Comparison of ENCODE assay signal across 1 cellular context in genomic region chr12:6764011-6764828, GRCh38.
A peak's percentile ranks its signal among the peaks of the same experiment; 100 is the strongest.
TF ChIP-seq lines count a peak whose summit lies in the region.

No MANE protein-coding gene starts in this region.

TF ChIP-seq in HEK293, 187 proteins besides CTCF, POLR2A, EP300 and RAD21 (continued from another document and continues in another):
- TF ChIP-seq, protein P1, sequence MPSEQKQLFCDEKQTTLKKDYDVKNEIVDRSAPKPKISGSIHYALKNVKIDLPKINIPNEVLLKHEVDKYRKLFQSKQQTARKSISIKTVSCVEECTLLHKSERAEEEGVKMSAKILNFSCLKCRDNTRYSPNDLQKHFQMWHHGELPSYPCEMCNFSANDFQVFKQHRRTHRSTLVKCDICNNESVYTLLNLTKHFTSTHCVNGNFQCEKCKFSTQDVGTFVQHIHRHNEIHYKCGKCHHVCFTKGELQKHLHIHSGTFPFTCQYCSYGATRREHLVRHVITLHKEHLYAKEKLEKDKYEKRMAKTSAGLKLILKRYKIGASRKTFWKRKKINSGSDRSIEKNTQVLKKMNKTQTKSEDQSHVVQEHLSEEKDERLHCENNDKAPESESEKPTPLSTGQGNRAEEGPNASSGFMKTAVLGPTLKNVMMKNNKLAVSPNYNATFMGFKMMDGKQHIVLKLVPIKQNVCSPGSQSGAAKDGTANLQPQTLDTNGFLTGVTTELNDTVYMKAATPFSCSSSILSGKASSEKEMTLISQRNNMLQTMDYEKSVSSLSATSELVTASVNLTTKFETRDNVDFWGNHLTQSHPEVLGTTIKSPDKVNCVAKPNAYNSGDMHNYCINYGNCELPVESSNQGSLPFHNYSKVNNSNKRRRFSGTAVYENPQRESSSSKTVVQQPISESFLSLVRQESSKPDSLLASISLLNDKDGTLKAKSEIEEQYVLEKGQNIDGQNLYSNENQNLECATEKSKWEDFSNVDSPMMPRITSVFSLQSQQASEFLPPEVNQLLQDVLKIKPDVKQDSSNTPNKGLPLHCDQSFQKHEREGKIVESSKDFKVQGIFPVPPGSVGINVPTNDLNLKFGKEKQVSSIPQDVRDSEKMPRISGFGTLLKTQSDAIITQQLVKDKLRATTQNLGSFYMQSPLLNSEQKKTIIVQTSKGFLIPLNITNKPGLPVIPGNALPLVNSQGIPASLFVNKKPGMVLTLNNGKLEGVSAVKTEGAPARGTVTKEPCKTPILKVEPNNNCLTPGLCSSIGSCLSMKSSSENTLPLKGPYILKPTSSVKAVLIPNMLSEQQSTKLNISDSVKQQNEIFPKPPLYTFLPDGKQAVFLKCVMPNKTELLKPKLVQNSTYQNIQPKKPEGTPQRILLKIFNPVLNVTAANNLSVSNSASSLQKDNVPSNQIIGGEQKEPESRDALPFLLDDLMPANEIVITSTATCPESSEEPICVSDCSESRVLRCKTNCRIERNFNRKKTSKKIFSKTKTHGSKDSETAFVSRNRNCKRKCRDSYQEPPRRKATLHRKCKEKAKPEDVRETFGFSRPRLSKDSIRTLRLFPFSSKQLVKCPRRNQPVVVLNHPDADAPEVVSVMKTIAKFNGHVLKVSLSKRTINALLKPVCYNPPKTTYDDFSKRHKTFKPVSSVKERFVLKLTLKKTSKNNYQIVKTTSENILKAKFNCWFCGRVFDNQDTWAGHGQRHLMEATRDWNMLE (tag by site-specific recombination; conservative IDR thresholded peaks at IDR 0.05; ENCODE audit: low read depth) = no peak
- TF ChIP-seq ZNF2 (tag by site-specific recombination; IDR thresholded peaks at IDR 0.05) (no peak), ZNF24 (tag by site-specific recombination; IDR thresholded peaks at IDR 0.05) (peak; percentile 14; the same call in 1 of the 2 replicates), FEZF1 (tag by site-specific recombination; IDR thresholded peaks at IDR 0.05) (no peak), ZNF433 (tag by site-specific recombination; IDR thresholded peaks at IDR 0.05; ENCODE audit: low read depth) (no peak), ZNF621 (tag by site-specific recombination; IDR thresholded peaks at IDR 0.05) (no peak), ZNF239 (tag by site-specific recombination; IDR thresholded peaks at IDR 0.05) (no peak), ZNF423 (tag by site-specific recombination; IDR thresholded peaks at IDR 0.05) (no peak; the same call in 1 of the 2 replicates), ZNF221 (tag by site-specific recombination; IDR thresholded peaks at IDR 0.05; ENCODE audit: borderline replicate concordance) (no peak), RBAK (tag by site-specific recombination; IDR thresholded peaks at IDR 0.05) (no peak), ZNF354C (tag by site-specific recombination; IDR thresholded peaks at IDR 0.05; ENCODE audit: borderline replicate concordance, low read depth) (no peak), ZNF792 (tag by site-specific recombination; IDR thresholded peaks at IDR 0.05) (no peak), ZFP41 (tag by site-specific recombination; IDR thresholded peaks at IDR 0.05; ENCODE audit: borderline replicate concordance) (no peak), ZNF140 (tag by site-specific recombination; IDR thresholded peaks at IDR 0.05) (no peak), ZNF169 (tag by site-specific recombination; IDR thresholded peaks at IDR 0.05) (no peak), ZFHX2 (tag by site-specific recombination; conservative IDR thresholded peaks at IDR 0.05) (peak; percentile 98), ZNF488 (tag by site-specific recombination; IDR thresholded peaks at IDR 0.05) (no peak), ZNF658 (tag by site-specific recombination; IDR thresholded peaks at IDR 0.05) (no peak), ZNF791 (tag by site-specific recombination; IDR thresholded peaks at IDR 0.05) (no peak), ZNF146 (tag by site-specific recombination; IDR thresholded peaks at IDR 0.05) (no peak; the same call in 1 of the 2 replicates), ZNF274 (IDR thresholded peaks at IDR 0.05; ENCODE audit: low read length) (no peak), ZNF274 (tag by site-specific recombination; IDR thresholded peaks at IDR 0.05; ENCODE audit: borderline replicate concordance) (no peak), ZXDB (tag by site-specific recombination; IDR thresholded peaks at IDR 0.05) (peak; percentile 69), ZFP37 (tag by site-specific recombination; IDR thresholded peaks at IDR 0.05) (no peak), ZNF426 (tag by site-specific recombination; IDR thresholded peaks at IDR 0.05) (no peak), ZNF23 (tag by site-specific recombination; IDR thresholded peaks at IDR 0.05; ENCODE audit: borderline replicate concordance) (no peak), GFI1B (tag by site-specific recombination; IDR thresholded peaks at IDR 0.05) (no peak), TSHZ1 (tag by site-specific recombination; IDR thresholded peaks at IDR 0.05; ENCODE audit: borderline replicate concordance) (no peak; the same call in 1 of the 2 replicates), ZNF19 (tag by site-specific recombination; IDR thresholded peaks at IDR 0.05; ENCODE audit: low read depth) (no peak), KLF7 (tag by site-specific recombination; IDR thresholded peaks at IDR 0.05; ENCODE audit: borderline replicate concordance) (peak; percentile 80; the same call in 1 of the 2 replicates), ZNF37A (tag by site-specific recombination; IDR thresholded peaks at IDR 0.05) (no peak), YY1 (tag by site-specific recombination; IDR thresholded peaks at IDR 0.05) (no peak), ZNF223 (tag by site-specific recombination; IDR thresholded peaks at IDR 0.05) (no peak), KLF9 (tag by site-specific recombination; IDR thresholded peaks at IDR 0.05; ENCODE audit: low read depth) (peak; percentile 78; the same call in 1 of the 2 replicates), ZNF768 (tag by site-specific recombination; IDR thresholded peaks at IDR 0.05) (no peak), ZNF366 (tag by site-specific recombination; conservative IDR thresholded peaks at IDR 0.05) (peak; percentile 100), ZSCAN16 (tag by site-specific recombination; IDR thresholded peaks at IDR 0.05) (no peak), EGR2 (tag by site-specific recombination; IDR thresholded peaks at IDR 0.05; ENCODE audit: low read depth) (peak; percentile 96), ZNF10 (tag by site-specific recombination; IDR thresholded peaks at IDR 0.05) (no peak; the same call in 1 of the 2 replicates), ZSCAN23 (tag by site-specific recombination; IDR thresholded peaks at IDR 0.05) (0 out of 2 replicates have a peak, but pooled peaks have one; percentile 44), ZNF112 (tag by site-specific recombination; IDR thresholded peaks at IDR 0.05) (no peak), SP7 (tag by site-specific recombination; IDR thresholded peaks at IDR 0.05) (peak; percentile 83), ZNF174 (tag by site-specific recombination; IDR thresholded peaks at IDR 0.05) (no peak), ZNF416 (tag by site-specific recombination; IDR thresholded peaks at IDR 0.05) (no peak), ZNF629 (tag by site-specific recombination; IDR thresholded peaks at IDR 0.05) (peak; percentile 69; the same call in 1 of the 2 replicates)
- TF ChIP-seq, protein P2, sequence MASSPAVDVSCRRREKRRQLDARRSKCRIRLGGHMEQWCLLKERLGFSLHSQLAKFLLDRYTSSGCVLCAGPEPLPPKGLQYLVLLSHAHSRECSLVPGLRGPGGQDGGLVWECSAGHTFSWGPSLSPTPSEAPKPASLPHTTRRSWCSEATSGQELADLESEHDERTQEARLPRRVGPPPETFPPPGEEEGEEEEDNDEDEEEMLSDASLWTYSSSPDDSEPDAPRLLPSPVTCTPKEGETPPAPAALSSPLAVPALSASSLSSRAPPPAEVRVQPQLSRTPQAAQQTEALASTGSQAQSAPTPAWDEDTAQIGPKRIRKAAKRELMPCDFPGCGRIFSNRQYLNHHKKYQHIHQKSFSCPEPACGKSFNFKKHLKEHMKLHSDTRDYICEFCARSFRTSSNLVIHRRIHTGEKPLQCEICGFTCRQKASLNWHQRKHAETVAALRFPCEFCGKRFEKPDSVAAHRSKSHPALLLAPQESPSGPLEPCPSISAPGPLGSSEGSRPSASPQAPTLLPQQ (tag by site-specific recombination; IDR thresholded peaks at IDR 0.05) = peak; percentile 45
- TF ChIP-seq, protein P3, sequence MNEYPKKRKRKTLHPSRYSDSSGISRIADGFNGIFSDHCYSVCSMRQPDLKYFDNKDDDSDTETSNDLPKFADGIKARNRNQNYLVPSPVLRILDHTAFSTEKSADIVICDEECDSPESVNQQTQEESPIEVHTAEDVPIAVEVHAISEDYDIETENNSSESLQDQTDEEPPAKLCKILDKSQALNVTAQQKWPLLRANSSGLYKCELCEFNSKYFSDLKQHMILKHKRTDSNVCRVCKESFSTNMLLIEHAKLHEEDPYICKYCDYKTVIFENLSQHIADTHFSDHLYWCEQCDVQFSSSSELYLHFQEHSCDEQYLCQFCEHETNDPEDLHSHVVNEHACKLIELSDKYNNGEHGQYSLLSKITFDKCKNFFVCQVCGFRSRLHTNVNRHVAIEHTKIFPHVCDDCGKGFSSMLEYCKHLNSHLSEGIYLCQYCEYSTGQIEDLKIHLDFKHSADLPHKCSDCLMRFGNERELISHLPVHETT (tag by site-specific recombination; IDR thresholded peaks at IDR 0.05) = peak; percentile 76; the same call in 1 of the 2 replicates
- TF ChIP-seq, protein P4, sequence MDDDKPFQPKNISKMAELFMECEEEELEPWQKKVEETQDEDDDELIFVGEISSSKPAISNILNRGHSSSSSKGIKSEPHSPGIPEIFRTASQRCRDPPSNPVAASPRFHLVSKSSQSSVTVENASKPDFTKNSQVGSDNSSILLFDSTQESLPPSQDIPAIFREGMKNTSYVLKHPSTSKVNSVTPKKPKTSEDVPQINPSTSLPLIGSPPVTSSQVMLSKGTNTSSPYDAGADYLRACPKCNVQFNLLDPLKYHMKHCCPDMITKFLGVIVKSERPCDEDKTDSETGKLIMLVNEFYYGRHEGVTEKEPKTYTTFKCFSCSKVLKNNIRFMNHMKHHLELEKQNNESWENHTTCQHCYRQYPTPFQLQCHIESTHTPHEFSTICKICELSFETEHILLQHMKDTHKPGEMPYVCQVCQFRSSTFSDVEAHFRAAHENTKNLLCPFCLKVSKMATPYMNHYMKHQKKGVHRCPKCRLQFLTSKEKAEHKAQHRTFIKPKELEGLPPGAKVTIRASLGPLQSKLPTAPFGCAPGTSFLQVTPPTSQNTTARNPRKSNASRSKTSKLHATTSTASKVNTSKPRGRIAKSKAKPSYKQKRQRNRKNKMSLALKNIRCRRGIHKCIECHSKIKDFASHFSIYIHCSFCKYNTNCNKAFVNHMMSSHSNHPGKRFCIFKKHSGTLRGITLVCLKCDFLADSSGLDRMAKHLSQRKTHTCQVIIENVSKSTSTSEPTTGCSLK (tag by site-specific recombination; IDR thresholded peaks at IDR 0.05) = no peak
- TF ChIP-seq, protein P5, sequence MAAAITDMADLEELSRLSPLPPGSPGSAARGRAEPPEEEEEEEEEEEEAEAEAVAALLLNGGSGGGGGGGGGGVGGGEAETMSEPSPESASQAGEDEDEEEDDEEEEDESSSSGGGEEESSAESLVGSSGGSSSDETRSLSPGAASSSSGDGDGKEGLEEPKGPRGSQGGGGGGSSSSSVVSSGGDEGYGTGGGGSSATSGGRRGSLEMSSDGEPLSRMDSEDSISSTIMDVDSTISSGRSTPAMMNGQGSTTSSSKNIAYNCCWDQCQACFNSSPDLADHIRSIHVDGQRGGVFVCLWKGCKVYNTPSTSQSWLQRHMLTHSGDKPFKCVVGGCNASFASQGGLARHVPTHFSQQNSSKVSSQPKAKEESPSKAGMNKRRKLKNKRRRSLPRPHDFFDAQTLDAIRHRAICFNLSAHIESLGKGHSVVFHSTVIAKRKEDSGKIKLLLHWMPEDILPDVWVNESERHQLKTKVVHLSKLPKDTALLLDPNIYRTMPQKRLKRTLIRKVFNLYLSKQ (tag by site-specific recombination; IDR thresholded peaks at IDR 0.05; ENCODE audit: borderline replicate concordance) = no peak
- TF ChIP-seq, protein P6, sequence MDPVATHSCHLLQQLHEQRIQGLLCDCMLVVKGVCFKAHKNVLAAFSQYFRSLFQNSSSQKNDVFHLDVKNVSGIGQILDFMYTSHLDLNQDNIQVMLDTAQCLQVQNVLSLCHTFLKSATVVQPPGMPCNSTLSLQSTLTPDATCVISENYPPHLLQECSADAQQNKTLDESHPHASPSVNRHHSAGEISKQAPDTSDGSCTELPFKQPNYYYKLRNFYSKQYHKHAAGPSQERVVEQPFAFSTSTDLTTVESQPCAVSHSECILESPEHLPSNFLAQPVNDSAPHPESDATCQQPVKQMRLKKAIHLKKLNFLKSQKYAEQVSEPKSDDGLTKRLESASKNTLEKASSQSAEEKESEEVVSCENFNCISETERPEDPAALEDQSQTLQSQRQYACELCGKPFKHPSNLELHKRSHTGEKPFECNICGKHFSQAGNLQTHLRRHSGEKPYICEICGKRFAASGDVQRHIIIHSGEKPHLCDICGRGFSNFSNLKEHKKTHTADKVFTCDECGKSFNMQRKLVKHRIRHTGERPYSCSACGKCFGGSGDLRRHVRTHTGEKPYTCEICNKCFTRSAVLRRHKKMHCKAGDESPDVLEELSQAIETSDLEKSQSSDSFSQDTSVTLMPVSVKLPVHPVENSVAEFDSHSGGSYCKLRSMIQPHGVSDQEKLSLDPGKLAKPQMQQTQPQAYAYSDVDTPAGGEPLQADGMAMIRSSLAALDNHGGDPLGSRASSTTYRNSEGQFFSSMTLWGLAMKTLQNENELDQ (tag by site-specific recombination; IDR thresholded peaks at IDR 0.05; ENCODE audit: low read depth) = no peak
